In the genomic region with DNA sequence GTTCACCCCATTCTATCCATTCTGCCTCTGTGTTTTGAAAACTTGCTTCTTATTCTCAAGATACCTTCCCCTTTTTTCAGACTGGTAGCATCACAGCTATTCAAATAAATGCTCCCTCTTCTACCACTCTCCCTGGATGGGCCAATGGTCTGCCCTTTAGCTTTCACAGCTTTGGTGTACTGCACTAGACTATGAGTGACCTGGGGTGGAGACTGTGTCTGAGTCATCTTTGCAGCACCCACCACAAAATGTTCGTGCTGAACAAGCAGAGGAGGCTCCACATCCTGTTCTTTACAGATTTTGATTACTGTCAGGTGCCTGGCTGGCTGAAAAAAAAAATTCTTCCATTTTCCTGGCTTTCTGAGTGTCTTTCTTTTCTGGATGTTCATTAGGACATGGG, we compare ENCODE assay signal across 8 cellular contexts.
DNase-seq lines count a peak whose midpoint lies in the region; ATAC-seq and TF ChIP-seq lines count a peak whose summit lies in the region.

No MANE protein-coding gene starts in this region.

- no peaks in the 10 kb centered on the region for H3K27me3 Mint-ChIP-seq in activated T-helper 17 cell treated with anti-CD3 and anti-CD28 coated beads, Interleukin-2, amount 50 U/mL, for 72 hours
- peaks cover 0 to 5% of the 10 kb centered on the region in 2 donors for H3K27me3 Mint-ChIP-seq in natural killer cell treated with Interleukin-12 subunit alpha and Interleukin-12 subunit beta and Interleukin-15 and Interleukin-18, amount 100 ng/mL, for 72 hours
- no peaks in the 10 kb centered on the region for H3K27me3 Mint-ChIP-seq in Caco-2 (ENCODE audit: insufficient read depth, unreplicated experiment)

- ATAC-seq in GM19438 (IDR thresholded peaks at IDR 0.05; ENCODE audit: low read depth, unreplicated experiment): peak; percentile 50
- ATAC-seq in HG03521 (IDR thresholded peaks at IDR 0.05; ENCODE audit: unreplicated experiment): peak; percentile 82
- ATAC-seq in activated T-helper 17 cell treated with anti-CD3 and anti-CD28 coated beads, Interleukin-2, amount 50 U/mL, for 72 hours (replicated peaks): peak; percentile 90
- peak; percentile 85 to 95 for ATAC-seq in natural killer cell treated with Interleukin-12 subunit alpha and Interleukin-12 subunit beta and Interleukin-15 and Interleukin-18, amount 100 ng/mL, for 72 hours

- peak overlapping the region; percentile 80 for H3K27ac Mint-ChIP-seq in activated T-helper 17 cell treated with anti-CD3 and anti-CD28 coated beads, Interleukin-2, amount 50 U/mL, for 72 hours
- H3K27ac Mint-ChIP-seq in natural killer cell treated with Interleukin-12 subunit alpha and Interleukin-12 subunit beta and Interleukin-15 and Interleukin-18, amount 100 ng/mL, for 72 hours: peak overlapping the region; percentile 19 to 60
- H3K27ac Mint-ChIP-seq in Caco-2 (ENCODE audit: unreplicated experiment): no peak overlapping the region

- H3K9me3 Mint-ChIP-seq in activated T-helper 17 cell treated with anti-CD3 and anti-CD28 coated beads, Interleukin-2, amount 50 U/mL, for 72 hours: no peaks in the 10 kb centered on the region
- H3K9me3 Mint-ChIP-seq in natural killer cell treated with Interleukin-12 subunit alpha and Interleukin-12 subunit beta and Interleukin-15 and Interleukin-18, amount 100 ng/mL, for 72 hours: no peaks in the 10 kb centered on the region
- H3K9me3 Mint-ChIP-seq in Caco-2 (ENCODE audit: unreplicated experiment): no peaks in the 10 kb centered on the region

- H3K4me3 ChIP-seq in Caco-2 (ENCODE audit: low read depth, low read length): no peak overlapping the region

- CTCF ChIA-PET in Caco-2 (lab: Charles Lee): no interaction called here

- no peaks in the 10 kb centered on the region for H3K36me3 Mint-ChIP-seq in activated T-helper 17 cell treated with anti-CD3 and anti-CD28 coated beads, Interleukin-2, amount 50 U/mL, for 72 hours (ENCODE audit: low read depth)
- H3K36me3 Mint-ChIP-seq in natural killer cell treated with Interleukin-12 subunit alpha and Interleukin-12 subunit beta and Interleukin-15 and Interleukin-18, amount 100 ng/mL, for 72 hours: peaks cover 18% of the 10 kb centered on the region
- H3K36me3 Mint-ChIP-seq in Caco-2 (ENCODE audit: insufficient read depth, unreplicated experiment): peaks cover 8% of the 10 kb centered on the region

- TF ChIP-seq CTCF in Caco-2 (IDR thresholded peaks at IDR 0.05; ENCODE audit: insufficient read depth in 1 of 2, low read depth in 1 of 2, low read length in 1 of 2, severe bottlenecking in 1 of 2, unreplicated experiment in 1 of 2): no peak

- no peaks in the 10 kb centered on the region; the same call in 1 of the 2 replicates for H3K9me3 ChIP-seq in Caco-2

- peaks cover 6% of the 10 kb centered on the region for H3K4me1 Mint-ChIP-seq in activated T-helper 17 cell treated with anti-CD3 and anti-CD28 coated beads, Interleukin-2, amount 50 U/mL, for 72 hours
- H3K4me1 Mint-ChIP-seq in natural killer cell treated with Interleukin-12 subunit alpha and Interleukin-12 subunit beta and Interleukin-15 and Interleukin-18, amount 100 ng/mL, for 72 hours (ENCODE audit: low read depth in 2 of 2): peaks cover 23 to 42% of the 10 kb centered on the region in 2 donors
- H3K4me1 Mint-ChIP-seq in Caco-2 (ENCODE audit: low read depth, unreplicated experiment): no peaks in the 10 kb centered on the region

- H3K4me3 Mint-ChIP-seq in activated T-helper 17 cell treated with anti-CD3 and anti-CD28 coated beads, Interleukin-2, amount 50 U/mL, for 72 hours: peak overlapping the region; percentile 49
- peak overlapping the region; percentile 74 for H3K4me3 Mint-ChIP-seq in natural killer cell treated with Interleukin-12 subunit alpha and Interleukin-12 subunit beta and Interleukin-15 and Interleukin-18, amount 100 ng/mL, for 72 hours
- H3K4me3 Mint-ChIP-seq in Caco-2 (ENCODE audit: unreplicated experiment): no peak overlapping the region

- no peaks in the 10 kb centered on the region for H3K36me3 ChIP-seq in Caco-2 (ENCODE audit: control insufficient read depth, insufficient read depth, low read length)

- intact Hi-C loops in Caco-2 (cut with micrococcal nuclease; ENCODE audit: unreplicated experiment): no loop called here

- POLR2A ChIA-PET in Caco-2 (lab: Charles Lee): no interaction called here

- DNase-seq in natural killer cell treated with Interleukin-12 subunit alpha and Interleukin-12 subunit beta and Interleukin-15 and Interleukin-18, amount 100 ng/mL, for 72 hours (ENCODE audit: low spot score): no peak
- DNase-seq in NCI-H2227 (lab: John Stamatoyannopoulos, UW; ENCODE audit: unreplicated experiment): no peak
- DNase-seq in NCI-H82 (lab: John Stamatoyannopoulos, UW): no peak
- no peak for DNase-seq in NCI-H1417 treated with DMSO at 0.1 percent for 48 hours (lab: John Stamatoyannopoulos, UW)
- DNase-seq in Caco-2: no peak

- H3K4me1 ChIP-seq in Caco-2: no peaks in the 10 kb centered on the region

- H3K27me3 ChIP-seq in Caco-2 (replicated peaks; ENCODE audit: control insufficient read depth, insufficient read depth, low read length): no peaks in the 10 kb centered on the region

- no TSS peak for BruUV-seq in Caco-2 (replicated peaks; lab: Mats Ljungman, UMichigan)
